In the genomic region with DNA sequence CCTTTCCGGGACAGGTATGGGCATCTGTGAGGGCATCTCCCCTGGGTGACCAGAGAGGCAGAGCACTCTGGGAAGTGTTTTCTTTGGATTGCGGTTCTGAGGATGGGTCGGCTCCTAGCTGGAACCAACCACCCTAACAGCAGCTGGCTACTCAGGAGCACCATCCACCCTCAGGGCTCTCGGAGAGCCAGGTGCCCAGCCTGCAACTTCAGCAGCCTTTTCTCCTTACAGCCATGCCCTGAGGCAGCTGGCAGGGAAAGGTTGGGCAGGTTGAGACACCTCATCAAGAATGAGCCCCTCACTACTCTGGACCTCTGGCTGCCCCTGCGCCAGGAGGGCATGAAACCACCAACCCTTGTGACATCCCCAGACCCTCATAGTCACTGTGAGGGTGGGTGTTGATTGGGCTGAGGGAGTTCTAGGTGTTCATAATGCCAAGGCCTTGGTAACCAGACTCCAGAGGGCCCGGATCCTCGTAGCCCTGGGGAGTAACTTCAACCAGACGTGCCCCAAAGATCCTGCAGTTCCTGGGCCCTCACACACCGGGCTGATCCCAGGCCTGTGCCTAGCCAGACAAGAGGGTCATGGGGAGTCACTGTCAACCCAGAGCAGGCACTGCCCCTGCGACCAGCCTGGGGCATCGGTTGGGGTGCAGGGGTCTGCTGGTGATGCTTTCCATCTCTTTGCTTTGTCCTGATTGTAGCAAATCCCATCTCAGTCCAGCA, we compare ENCODE assay signal across 1 cellular context.
TF ChIP-seq lines count a peak whose summit lies in the region.

No MANE protein-coding gene starts in this region.

TF ChIP-seq in HCT116, 20 proteins besides CTCF, POLR2A, EP300 and RAD21 (continued from another document):
- TF ChIP-seq, protein P1, sequence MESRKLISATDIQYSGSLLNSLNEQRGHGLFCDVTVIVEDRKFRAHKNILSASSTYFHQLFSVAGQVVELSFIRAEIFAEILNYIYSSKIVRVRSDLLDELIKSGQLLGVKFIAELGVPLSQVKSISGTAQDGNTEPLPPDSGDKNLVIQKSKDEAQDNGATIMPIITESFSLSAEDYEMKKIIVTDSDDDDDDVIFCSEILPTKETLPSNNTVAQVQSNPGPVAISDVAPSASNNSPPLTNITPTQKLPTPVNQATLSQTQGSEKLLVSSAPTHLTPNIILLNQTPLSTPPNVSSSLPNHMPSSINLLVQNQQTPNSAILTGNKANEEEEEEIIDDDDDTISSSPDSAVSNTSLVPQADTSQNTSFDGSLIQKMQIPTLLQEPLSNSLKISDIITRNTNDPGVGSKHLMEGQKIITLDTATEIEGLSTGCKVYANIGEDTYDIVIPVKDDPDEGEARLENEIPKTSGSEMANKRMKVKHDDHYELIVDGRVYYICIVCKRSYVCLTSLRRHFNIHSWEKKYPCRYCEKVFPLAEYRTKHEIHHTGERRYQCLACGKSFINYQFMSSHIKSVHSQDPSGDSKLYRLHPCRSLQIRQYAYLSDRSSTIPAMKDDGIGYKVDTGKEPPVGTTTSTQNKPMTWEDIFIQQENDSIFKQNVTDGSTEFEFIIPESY (IDR thresholded peaks at IDR 0.05; ENCODE audit: extremely low read depth, insufficient replicate concordance, low read length): no peak
- TF ChIP-seq, protein P2, sequence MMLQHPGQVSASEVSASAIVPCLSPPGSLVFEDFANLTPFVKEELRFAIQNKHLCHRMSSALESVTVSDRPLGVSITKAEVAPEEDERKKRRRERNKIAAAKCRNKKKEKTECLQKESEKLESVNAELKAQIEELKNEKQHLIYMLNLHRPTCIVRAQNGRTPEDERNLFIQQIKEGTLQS (IDR thresholded peaks at IDR 0.05): no peak
